In genomic region chr19:48994035-48994386, GRCh38 we compare ENCODE assay signal across 8 cellular contexts. TPM values are rescaled to one million over a fixed set of nuclear protein-coding genes. Genes with fewer than 3 reads are reported as not detected.
DNase-seq lines count a peak whose midpoint lies in the region; ATAC-seq, FAIRE-seq and TF ChIP-seq lines count a peak whose summit lies in the region.

No MANE protein-coding gene starts in this region.

- in situ Hi-C loops in K562 (cut with MboI) = no loop called here

- H4K20me1 ChIP-seq in K562 (replicated peaks; ENCODE audit: control insufficient read depth, insufficient read depth, low read length) = 0 out of 2 replicates have a peak, but pooled peaks cover 2% of the 10 kb centered on the region

- no peaks in the 10 kb centered on the region for H3K9me3 Mint-ChIP-seq in memory B cell

- H3K4me3 ChIP-seq in cardiac muscle cell (peak overlapping the region; percentile 63), K562 (peak overlapping the region; percentile 87), upper lobe of right lung (peak overlapping the region; percentile 80)

- peak overlapping the region; percentile 77 for H3K27ac ChIP-seq in cardiac muscle cell
- H3K27ac ChIP-seq in K562 (ENCODE audit: extremely low read depth, low read depth, low read length) = peak overlapping the region; percentile 91
- peak overlapping the region; percentile 95 for H3K27ac ChIP-seq in upper lobe of right lung

- DNase-seq in cardiac muscle cell (ENCODE audit: low read depth in 1 of 2, low spot score in 1 of 2) = no peak
- DNase-seq in Right ventricle myocardium inferior (ENCODE audit: missing footprints) = no peak
- DNase-seq in K562 (ENCODE audit: extremely low read depth in 1 of 4, low spot score in 3 of 4) = no peak
- DNase-seq in memory B cell (ENCODE audit: low spot score in 2 of 2) = no peak
- DNase-seq in upper lobe of right lung = no peak
- no peak for DNase-seq in central memory CD4-positive, alpha-beta T cell

- H3K4me1 ChIP-seq in cardiac muscle cell (ENCODE audit: low read depth) (peaks cover 15% of the 10 kb centered on the region), K562 (replicated peaks in 1 of 2; ENCODE audit: control insufficient read depth in 2 of 2, insufficient read depth in 2 of 2, low read length in 2 of 2) (peaks cover 5 to 30% of the 10 kb centered on the region in 2 experiments; a peak in 4 of 5 replicates), upper lobe of right lung (peaks cover 20% of the 10 kb centered on the region)

- H3K9ac ChIP-seq in K562 (ENCODE audit: insufficient read depth in 1 of 2, low read depth in 2 of 2, low read length in 2 of 2) = peak overlapping the region; percentile 94 to 95

- peak overlapping the region; percentile 95 for H3K27ac Mint-ChIP-seq in memory B cell

- POLR2A ChIA-PET in K562 (lab: Yijun Ruan, JAX) = interaction anchor here (0.7 to 3.0 kb wide), 13 partner anchors 9 to 364 kb away, joined by 3 to 42 read pairs (median 4); partner anchors contain the start of gene FTL

- TF ChIP-seq RAD21 in K562 (CRISPR knock-in tag; conservative IDR thresholded peaks at IDR 0.05 in 1 of 2, IDR thresholded peaks at IDR 0.05 in 1 of 2) = no peak

- H3K27me3 Mint-ChIP-seq in memory B cell = no peaks in the 10 kb centered on the region

- no peak for TF ChIP-seq EP300 in K562 (IDR thresholded peaks at IDR 0.05; ENCODE audit: low read length)

- TSS peak; percentile 79 for BruUV-seq in K562 (replicated peaks; lab: Mats Ljungman, UMichigan)

- TF ChIP-seq POLR2A in K562 (conservative IDR thresholded peaks at IDR 0.05) = no peak

- no peak for TF ChIP-seq CTCF in cardiac muscle cell (IDR thresholded peaks at IDR 0.05; ENCODE audit: low read depth, low read length)
- no peak for TF ChIP-seq CTCF in K562 (IDR thresholded peaks at IDR 0.05 in 2 of 3, conservative IDR thresholded peaks at IDR 0.05 in 1 of 3; ENCODE audit: insufficient read depth in 2 of 3, low read depth in 1 of 3, low read length in 3 of 3)
- no peak for TF ChIP-seq CTCF in upper lobe of right lung (IDR thresholded peaks at IDR 0.05)

- H3K36me3 Mint-ChIP-seq in memory B cell = peaks cover 7% of the 10 kb centered on the region

- intact Hi-C loops in Right ventricle myocardium inferior (cut with DNase I) = no loop called here
- intact Hi-C loops in K562 (cut with micrococcal nuclease) = loop anchor here (10.0 kb wide), 2 partner anchors 161 to 231 kb away; partner anchors contain the start of genes HRC and TRPM4
- intact Hi-C loops in upper lobe of right lung (cut with DNase I) = no loop called here

- no peaks in the 10 kb centered on the region for H3K36me3 ChIP-seq in cardiac muscle cell
- H3K36me3 ChIP-seq in K562 (ENCODE audit: control insufficient read depth, insufficient read depth, low read length) = peaks cover 42% of the 10 kb centered on the region; the same call in 2 of the 3 replicates
- peaks cover 3% of the 10 kb centered on the region for H3K36me3 ChIP-seq in upper lobe of right lung

- ATAC-seq in Right ventricle myocardium inferior (no peak), K562 (no peak), memory B cell (ENCODE audit: low read depth) (no peak), upper lobe of right lung (no peak), GM19395 (IDR thresholded peaks at IDR 0.05; ENCODE audit: unreplicated experiment) (no peak), HG02610 (IDR thresholded peaks at IDR 0.05; ENCODE audit: unreplicated experiment) (no peak)

- H2AFZ ChIP-seq in K562 (ENCODE audit: low read depth, low read length) = peak overlapping the region; percentile 61; the same call in 1 of the 2 replicates

- H3K4me1 Mint-ChIP-seq in memory B cell = peaks cover 37% of the 10 kb centered on the region

- H3K4me3 Mint-ChIP-seq in memory B cell = peak overlapping the region; percentile 95

- H3K27me3 ChIP-seq in cardiac muscle cell (no peaks in the 10 kb centered on the region), K562 (ENCODE audit: control insufficient read depth in 2 of 2, insufficient read depth in 2 of 2, low read length in 2 of 2) (no peaks in the 10 kb centered on the region), upper lobe of right lung (no peaks in the 10 kb centered on the region)

- CTCF ChIA-PET in K562 (lab: Yijun Ruan, JAX; ENCODE audit: low intra/inter-chr PET ratio) = no interaction called here

- peak overlapping the region; percentile 99 for H3K4me2 ChIP-seq in K562 (ENCODE audit: insufficient read depth, low read length)

- WGBS in K562 (ENCODE audit: insufficient coverage, low coverage, missing lambda C conversion rate) = 0% methylated on average over 13 of the region's 13 CpGs

- H3K9me3 ChIP-seq in cardiac muscle cell (ENCODE audit: low read depth) (no peaks in the 10 kb centered on the region), K562 (replicated peaks; ENCODE audit: control insufficient read depth, insufficient read depth, low read depth, low read length) (no peaks in the 10 kb centered on the region), upper lobe of right lung (no peaks in the 10 kb centered on the region)

- H3K79me2 ChIP-seq in K562 (ENCODE audit: control insufficient read depth, insufficient read depth, low read length) = peaks cover 80% of the 10 kb centered on the region

- no peak for FAIRE-seq in K562 (lab: Jason Lieb, UNC)

- H3K9me1 ChIP-seq in K562 (ENCODE audit: control insufficient read depth, insufficient read depth, low read length) = no peaks in the 10 kb centered on the region

RNA-seq across cellular contexts. Expression of gene RUVBL2, which starts 0.3 kb away (rescaled TPM):
- total RNA-seq in cardiac muscle cell (240 and 294 TPM in 2 replicates), Right ventricle myocardium inferior (46.8 TPM), K562 (2014; rRNA removed) (453 and 558 TPM in 2 replicates), K562 (2014; rRNA removed; fragmentation: Illumina TruSeq; extraction: Trizol) (56.6 and 95.4 TPM in 2 replicates), K562 (2015; rRNA removed; fragmentation: Illumina TruSeq; extraction: Trizol) (282 and 294 TPM in 2 replicates), K562 (2021) (335 and 343 TPM in 2 replicates), upper lobe of right lung (37.6 TPM)
- polyA plus RNA-seq in cardiac muscle cell (128 and 167 TPM in 2 replicates), K562 (2011; rRNA removed) (237 and 273 TPM in 2 replicates), K562 (2014; fragmentation: Illumina TruSeq; extraction: Trizol) (165 and 339 TPM in 2 replicates), K562 (2014; fragmentation: Nextera tagmentation; extraction: Ambion mirVana) (10 to 100 TPM; 71.4 to 95.3 TPM), K562 (2014; rRNA removed) (310 and 330 TPM in 2 replicates)
- total RNA-seq in K562 (2011; cell fraction: chromatin; rRNA removed; ENCODE audit: low replicate concordance) = 106 and 309 TPM in 2 replicates
- 270 and 321 TPM in 2 replicates for total RNA-seq in K562 (2011; cell fraction: nucleolus; rRNA removed)
- total RNA-seq in K562 (2011; cell fraction: nucleoplasm; rRNA removed) = 174 and 179 TPM in 2 replicates
- 435 and 727 TPM in 2 replicates for polyA plus RNA-seq in K562 (2011; cell fraction: cytosol; rRNA removed)
- 267 and 312 TPM in 2 replicates for polyA plus RNA-seq in K562 (2011; cell fraction: nucleus; rRNA removed)
- polyA plus RNA-seq in K562 (2012) = 308 and 401 TPM in 2 replicates
- 168 and 344 TPM in 2 replicates for polyA minus RNA-seq in K562 (2011; rRNA and poly(A)+ RNA removed)
- 335 and 352 TPM in 2 replicates for polyA minus RNA-seq in K562 (2011; cell fraction: cytosol; rRNA and poly(A)+ RNA removed)
- polyA minus RNA-seq in K562 (2011; cell fraction: nucleus; rRNA and poly(A)+ RNA removed) = 89.8 and 126 TPM in 2 replicates

RNA-seq across cellular contexts. Expression of gene GYS1, which starts 0.9 kb away (rescaled TPM):
- total RNA-seq in cardiac muscle cell (155 and 165 TPM in 2 replicates), Right ventricle myocardium inferior (99.1 TPM), K562 (2014; rRNA removed) (12.9 and 20.5 TPM in 2 replicates), K562 (2014; rRNA removed; fragmentation: Illumina TruSeq; extraction: Trizol) (8.8 and 11.3 TPM in 2 replicates), K562 (2015; rRNA removed; fragmentation: Illumina TruSeq; extraction: Trizol) (15.2 and 18.4 TPM in 2 replicates), K562 (2021) (26.1 and 28.1 TPM in 2 replicates), upper lobe of right lung (35.1 TPM)
- polyA plus RNA-seq in cardiac muscle cell (175 and 195 TPM in 2 replicates), K562 (2011; rRNA removed) (26.0 and 26.7 TPM in 2 replicates), K562 (2014; fragmentation: Illumina TruSeq; extraction: Trizol) (31.1 and 32.2 TPM in 2 replicates), K562 (2014; fragmentation: Nextera tagmentation; extraction: Ambion mirVana) (1 to 10 TPM; 1.9 to 2.2 TPM), K562 (2014; rRNA removed) (18.0 and 24.3 TPM in 2 replicates)
- 36.8 and 78.5 TPM in 2 replicates for total RNA-seq in K562 (2011; cell fraction: chromatin; rRNA removed; ENCODE audit: low replicate concordance)
- total RNA-seq in K562 (2011; cell fraction: nucleolus; rRNA removed) = 40.7 and 40.9 TPM in 2 replicates
- 28.8 and 32.4 TPM in 2 replicates for total RNA-seq in K562 (2011; cell fraction: nucleoplasm; rRNA removed)
- polyA plus RNA-seq in K562 (2011; cell fraction: cytosol; rRNA removed) = 26.7 and 37.5 TPM in 2 replicates
- polyA plus RNA-seq in K562 (2011; cell fraction: nucleus; rRNA removed) = 26.4 and 41.7 TPM in 2 replicates
- 20.3 and 23.1 TPM in 2 replicates for polyA plus RNA-seq in K562 (2012)
- polyA minus RNA-seq in K562 (2011; rRNA and poly(A)+ RNA removed) = 15.7 and 26.2 TPM in 2 replicates
- polyA minus RNA-seq in K562 (2011; cell fraction: cytosol; rRNA and poly(A)+ RNA removed) = 20.6 and 25.9 TPM in 2 replicates
- 13.2 and 13.8 TPM in 2 replicates for polyA minus RNA-seq in K562 (2011; cell fraction: nucleus; rRNA and poly(A)+ RNA removed)

RNA-seq across cellular contexts. Expression of gene LHB, which starts 22.9 kb away (rescaled TPM):
- total RNA-seq in cardiac muscle cell = 1.8 TPM in 1 of 2 replicates, not detected in the other
- polyA plus RNA-seq in cardiac muscle cell = 2.7 TPM in 1 of 2 replicates, not detected in the other
- total RNA-seq in Right ventricle myocardium inferior = not detected
- total RNA-seq in K562 (2011; cell fraction: chromatin; rRNA removed; ENCODE audit: low replicate concordance) = not detected in 2 replicates
- total RNA-seq in K562 (2011; cell fraction: nucleolus; rRNA removed) = not detected in 2 replicates
- not detected in 2 replicates for total RNA-seq in K562 (2011; cell fraction: nucleoplasm; rRNA removed)
- total RNA-seq in K562 (2014; rRNA removed) = 0.54 TPM in 1 of 2 replicates, not detected in the other
- total RNA-seq in K562 (2014; rRNA removed; fragmentation: Illumina TruSeq; extraction: Trizol) = not detected in 2 replicates
- total RNA-seq in K562 (2015; rRNA removed; fragmentation: Illumina TruSeq; extraction: Trizol) = not detected in 2 replicates
- not detected in 2 replicates for total RNA-seq in K562 (2021)
- not detected in 2 replicates for polyA plus RNA-seq in K562 (2011; rRNA removed)
- not detected in 2 replicates for polyA plus RNA-seq in K562 (2011; cell fraction: cytosol; rRNA removed)
- 0.80 and 1.7 TPM in 2 replicates for polyA plus RNA-seq in K562 (2011; cell fraction: nucleus; rRNA removed)
- 1.1 TPM in 2 replicates for polyA plus RNA-seq in K562 (2012)
- polyA plus RNA-seq in K562 (2014; fragmentation: Illumina TruSeq; extraction: Trizol) = not detected in 2 replicates
- not detected for polyA plus RNA-seq in K562 (2014; fragmentation: Nextera tagmentation; extraction: Ambion mirVana)
- polyA plus RNA-seq in K562 (2014; rRNA removed) = not detected in 2 replicates
- polyA minus RNA-seq in K562 (2011; rRNA and poly(A)+ RNA removed) = not detected in 2 replicates
- polyA minus RNA-seq in K562 (2011; cell fraction: cytosol; rRNA and poly(A)+ RNA removed) = not detected in 2 replicates
- polyA minus RNA-seq in K562 (2011; cell fraction: nucleus; rRNA and poly(A)+ RNA removed) = not detected in 2 replicates
- not detected for total RNA-seq in upper lobe of right lung

RNA-seq across cellular contexts. Expression of gene FTL, which starts 28.9 kb away (rescaled TPM):
- total RNA-seq in cardiac muscle cell = 760 and 891 TPM in 2 replicates
- 1,227 and 1,335 TPM in 2 replicates for polyA plus RNA-seq in cardiac muscle cell
- 1,007 TPM for total RNA-seq in Right ventricle myocardium inferior
- total RNA-seq in K562 (2011; cell fraction: chromatin; rRNA removed; ENCODE audit: low replicate concordance) = 116 and 227 TPM in 2 replicates
- total RNA-seq in K562 (2011; cell fraction: nucleolus; rRNA removed) = 251 and 284 TPM in 2 replicates
- total RNA-seq in K562 (2011; cell fraction: nucleoplasm; rRNA removed) = 546 and 1,281 TPM in 2 replicates
- 3,611 and 4,100 TPM in 2 replicates for total RNA-seq in K562 (2014; rRNA removed)
- total RNA-seq in K562 (2014; rRNA removed; fragmentation: Illumina TruSeq; extraction: Trizol) = 2,821 and 3,420 TPM in 2 replicates
- 4,574 and 5,040 TPM in 2 replicates for total RNA-seq in K562 (2015; rRNA removed; fragmentation: Illumina TruSeq; extraction: Trizol)
- 3,376 and 3,459 TPM in 2 replicates for total RNA-seq in K562 (2021)
- 1,231 and 2,161 TPM in 2 replicates for polyA plus RNA-seq in K562 (2011; rRNA removed)
- polyA plus RNA-seq in K562 (2011; cell fraction: cytosol; rRNA removed) = 5,138 and 6,086 TPM in 2 replicates
- polyA plus RNA-seq in K562 (2011; cell fraction: nucleus; rRNA removed) = 1,631 and 1,635 TPM in 2 replicates
- 3,654 and 5,025 TPM in 2 replicates for polyA plus RNA-seq in K562 (2012)
- 6,461 and 6,790 TPM in 2 replicates for polyA plus RNA-seq in K562 (2014; fragmentation: Illumina TruSeq; extraction: Trizol)
- over 10,000 TPM; 17,458 to 27,415 TPM for polyA plus RNA-seq in K562 (2014; fragmentation: Nextera tagmentation; extraction: Ambion mirVana)
- polyA plus RNA-seq in K562 (2014; rRNA removed) = 3,965 and 4,994 TPM in 2 replicates
- 536 and 548 TPM in 2 replicates for polyA minus RNA-seq in K562 (2011; rRNA and poly(A)+ RNA removed)
- 790 and 999 TPM in 2 replicates for polyA minus RNA-seq in K562 (2011; cell fraction: cytosol; rRNA and poly(A)+ RNA removed)
- polyA minus RNA-seq in K562 (2011; cell fraction: nucleus; rRNA and poly(A)+ RNA removed) = 171 and 269 TPM in 2 replicates
- total RNA-seq in upper lobe of right lung = 7,346 TPM

RNA-seq across cellular contexts. Expression of gene CGB3, which starts 30.1 kb away (rescaled TPM):
- total RNA-seq in cardiac muscle cell (not detected in 2 replicates), Right ventricle myocardium inferior (not detected), K562 (2014; rRNA removed) (not detected in 2 replicates), K562 (2014; rRNA removed; fragmentation: Illumina TruSeq; extraction: Trizol) (not detected in 2 replicates), K562 (2015; rRNA removed; fragmentation: Illumina TruSeq; extraction: Trizol) (not detected in 2 replicates), K562 (2021) (not detected in 2 replicates), upper lobe of right lung (not detected)
- polyA plus RNA-seq in cardiac muscle cell (0.26 TPM in 1 of 2 replicates, not detected in the other), K562 (2011; rRNA removed) (not detected in 2 replicates), K562 (2014; fragmentation: Illumina TruSeq; extraction: Trizol) (not detected in 2 replicates), K562 (2014; fragmentation: Nextera tagmentation; extraction: Ambion mirVana) (not detected), K562 (2014; rRNA removed) (not detected in 2 replicates)
- not detected in 2 replicates for total RNA-seq in K562 (2011; cell fraction: chromatin; rRNA removed; ENCODE audit: low replicate concordance)
- not detected in 2 replicates for total RNA-seq in K562 (2011; cell fraction: nucleolus; rRNA removed)
- not detected in 2 replicates for total RNA-seq in K562 (2011; cell fraction: nucleoplasm; rRNA removed)
- polyA plus RNA-seq in K562 (2011; cell fraction: cytosol; rRNA removed) = not detected in 2 replicates
- not detected in 2 replicates for polyA plus RNA-seq in K562 (2011; cell fraction: nucleus; rRNA removed)
- not detected in 2 replicates for polyA plus RNA-seq in K562 (2012)
- not detected in 2 replicates for polyA minus RNA-seq in K562 (2011; rRNA and poly(A)+ RNA removed)
- not detected in 2 replicates for polyA minus RNA-seq in K562 (2011; cell fraction: cytosol; rRNA and poly(A)+ RNA removed)
- polyA minus RNA-seq in K562 (2011; cell fraction: nucleus; rRNA and poly(A)+ RNA removed) = not detected in 2 replicates
